ENCODE assay signal across 12 cellular contexts in the genomic region with DNA sequence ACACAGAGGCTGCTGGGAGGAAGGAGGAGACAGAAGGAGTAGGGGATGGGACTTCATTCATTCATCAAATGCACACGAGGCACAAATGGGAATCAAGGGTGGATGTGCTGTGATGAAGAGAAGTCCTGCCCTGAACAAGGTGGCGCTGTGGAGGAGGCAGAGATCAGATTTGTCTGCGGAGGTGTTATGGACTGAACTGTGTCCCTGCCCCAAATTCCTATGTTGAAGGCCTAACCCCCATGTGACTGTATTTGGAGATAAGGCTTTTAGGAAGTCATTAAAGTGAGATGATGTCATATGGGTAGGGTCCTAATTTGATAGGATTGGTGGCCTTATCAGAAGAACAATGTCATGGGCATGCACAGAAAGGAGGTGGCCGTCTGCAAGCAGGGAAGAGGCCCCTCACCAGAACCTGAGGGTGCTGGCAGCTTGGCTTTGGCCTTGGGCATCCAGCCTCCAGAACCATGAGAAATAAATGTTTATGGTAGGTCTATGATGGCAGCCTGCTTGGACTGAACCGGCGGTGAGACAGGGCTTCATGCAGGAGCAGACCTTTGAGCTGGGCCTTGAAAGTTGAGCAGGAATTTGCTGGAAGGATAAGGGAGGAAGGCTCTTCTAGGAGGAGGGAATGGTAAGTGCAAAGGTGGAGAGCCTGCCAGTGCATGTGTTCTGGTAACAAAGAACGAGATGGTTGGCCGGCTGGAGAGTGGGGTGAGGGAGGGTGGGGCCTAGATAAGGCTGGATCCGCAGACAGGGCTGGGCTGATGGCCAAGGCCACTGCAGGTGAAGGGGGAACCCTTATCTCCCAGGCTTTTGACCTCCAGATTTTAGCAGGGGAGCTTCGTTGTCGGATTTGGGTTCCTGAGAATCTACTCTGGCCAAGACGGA. TPM values are rescaled to one million over a fixed set of nuclear protein-coding genes. Genes with fewer than 3 reads are reported as not detected.
DNase-seq lines count a peak whose midpoint lies in the region; ATAC-seq and TF ChIP-seq lines count a peak whose summit lies in the region.
"Had no signal": no experiment of that assay in that cellular context is flagged by ENCODE, and none has a peak within 500 bp of the region (broad histone marks: within the 10 kb centered on the region; RNA-seq: fewer than 3 reads in every experiment).

No MANE protein-coding gene starts in this region.

- no peaks in the 10 kb centered on the region for H3K36me3 ChIP-seq in CD4-positive, CD25-positive, alpha-beta regulatory T cell (ENCODE audit: control insufficient read depth, insufficient read depth, low read length)

- no peak overlapping the region for H3K27ac ChIP-seq in CD4-positive, CD25-positive, alpha-beta regulatory T cell (ENCODE audit: insufficient read depth, low read length, poor library complexity, severe bottlenecking)
- H3K27ac ChIP-seq: testis had no signal

- no peak for TF ChIP-seq CTCF in neural crest cell (conservative IDR thresholded peaks at IDR 0.05)

- DNase-seq in CD4-positive, CD25-positive, alpha-beta regulatory T cell, result no peak
- DNase-seq in KBM-7 (peak; percentile 59), neural crest cell (ENCODE audit: low read depth, low spot score) (no peak), foreskin melanocyte (no peak), A172 (ENCODE audit: low spot score) (no peak)
- DNase-seq: NCI-H1092; stimulated activated CD4-positive, alpha-beta T cell treated with anti-CD3 and anti-CD28 coated beads, Interleukin-4, amount 100 ng/mL, for 24 hours; testis had no signal

- ATAC-seq in CD4-positive, CD25-positive, alpha-beta regulatory T cell (ENCODE audit: low read depth in 2 of 2), result no peak
- ATAC-seq in GM21529 (IDR thresholded peaks at IDR 0.05; ENCODE audit: unreplicated experiment) (no peak), esophagus mucosa (no peak)
- ATAC-seq: activated naive CD4-positive, alpha-beta T cell treated with anti-CD3 and anti-CD28 coated beads, Interleukin-2, amount 50 U/mL, for 72 hours had no signal

- peak overlapping the region in 3 of 4 donors; percentile 21 to 78 (median 39) for H3K4me3 Mint-ChIP-seq in CD4-positive, CD25-positive, alpha-beta regulatory T cell
- H3K4me3 Mint-ChIP-seq in dendritic cell treated with granulocyte-macrophage colony-stimulating factor and Interleukin-4, amounts not matched to agents 40 ng/mL and 50 ng/mL, for 4 days, result peak overlapping the region; percentile 90
- peak overlapping the region; percentile 75 for H3K4me3 Mint-ChIP-seq in neural crest cell

- no peak overlapping the region for H3K4me3 ChIP-seq in CD4-positive, CD25-positive, alpha-beta regulatory T cell (ENCODE audit: low read depth, low read length)
- H3K4me3 ChIP-seq: testis had no signal

- intact Hi-C loops in dendritic cell treated with granulocyte-macrophage colony-stimulating factor and Interleukin-4, amounts not matched to agents 40 ng/mL and 50 ng/mL, for 4 days (cut with micrococcal nuclease), result loop anchor here (5.0 kb wide), 2 partner anchors 58 to 102 kb away; no protein-coding TSS in a partner anchor

- H3K36me3 Mint-ChIP-seq in CD4-positive, CD25-positive, alpha-beta regulatory T cell, result no peaks in the 10 kb centered on the region
- H3K36me3 Mint-ChIP-seq in dendritic cell treated with granulocyte-macrophage colony-stimulating factor and Interleukin-4, amounts not matched to agents 40 ng/mL and 50 ng/mL, for 4 days (ENCODE audit: low read depth), result peaks cover 39% of the 10 kb centered on the region
- no peaks in the 10 kb centered on the region for H3K36me3 Mint-ChIP-seq in neural crest cell (ENCODE audit: low read depth)
- H3K36me3 Mint-ChIP-seq: activated naive CD4-positive, alpha-beta T cell treated with anti-CD3 and anti-CD28 coated beads, Interleukin-2, amount 50 U/mL, for 72 hours had no signal

- no peaks in the 10 kb centered on the region for H3K9me3 Mint-ChIP-seq in CD4-positive, CD25-positive, alpha-beta regulatory T cell
- peaks cover 11% of the 10 kb centered on the region for H3K9me3 Mint-ChIP-seq in dendritic cell treated with granulocyte-macrophage colony-stimulating factor and Interleukin-4, amounts not matched to agents 40 ng/mL and 50 ng/mL, for 4 days
- no peaks in the 10 kb centered on the region for H3K9me3 Mint-ChIP-seq in neural crest cell
- H3K9me3 Mint-ChIP-seq: activated naive CD4-positive, alpha-beta T cell treated with anti-CD3 and anti-CD28 coated beads, Interleukin-2, amount 50 U/mL, for 72 hours had no signal

- H3K4me1 Mint-ChIP-seq in CD4-positive, CD25-positive, alpha-beta regulatory T cell, result peaks cover 0 to 9% (median 4%) of the 10 kb centered on the region in 4 donors
- H3K4me1 Mint-ChIP-seq in dendritic cell treated with granulocyte-macrophage colony-stimulating factor and Interleukin-4, amounts not matched to agents 40 ng/mL and 50 ng/mL, for 4 days (ENCODE audit: low read depth), result peaks cover 33% of the 10 kb centered on the region
- H3K4me1 Mint-ChIP-seq in neural crest cell, result no peaks in the 10 kb centered on the region

- peaks cover 52% of the 10 kb centered on the region for H3K27me3 Mint-ChIP-seq in CD4-positive, CD25-positive, alpha-beta regulatory T cell
- H3K27me3 Mint-ChIP-seq in dendritic cell treated with granulocyte-macrophage colony-stimulating factor and Interleukin-4, amounts not matched to agents 40 ng/mL and 50 ng/mL, for 4 days, result no peaks in the 10 kb centered on the region
- H3K27me3 Mint-ChIP-seq in neural crest cell (ENCODE audit: low read depth), result peaks cover 37% of the 10 kb centered on the region

- H3K4me1 ChIP-seq in CD4-positive, CD25-positive, alpha-beta regulatory T cell (ENCODE audit: control insufficient read depth, insufficient read depth, low read length, poor library complexity, severe bottlenecking), result peaks cover 24% of the 10 kb centered on the region

- no peak overlapping the region for H3K27ac Mint-ChIP-seq in CD4-positive, CD25-positive, alpha-beta regulatory T cell
- no peak overlapping the region for H3K27ac Mint-ChIP-seq in dendritic cell treated with granulocyte-macrophage colony-stimulating factor and Interleukin-4, amounts not matched to agents 40 ng/mL and 50 ng/mL, for 4 days
- no peak overlapping the region for H3K27ac Mint-ChIP-seq in neural crest cell (ENCODE audit: unreplicated experiment)
- H3K27ac Mint-ChIP-seq: activated naive CD4-positive, alpha-beta T cell treated with anti-CD3 and anti-CD28 coated beads, Interleukin-2, amount 50 U/mL, for 72 hours had no signal

- in situ Hi-C loops in KBM-7 (cut with MboI; ENCODE audit: low pct_unique_long_range_greater_than_20kb, low sequenced_read_pairs), result no loop called here

- no peaks in the 10 kb centered on the region for H3K9me3 ChIP-seq in CD4-positive, CD25-positive, alpha-beta regulatory T cell (ENCODE audit: control insufficient read depth in 2 of 2, low read length in 2 of 2)
- H3K9me3 ChIP-seq: testis had no signal

- peaks cover 3% of the 10 kb centered on the region for H3K27me3 ChIP-seq in CD4-positive, CD25-positive, alpha-beta regulatory T cell (ENCODE audit: control insufficient read depth, insufficient read depth, low read length)
- H3K27me3 ChIP-seq: testis had no signal

RNA-seq across cellular contexts. Expression of a gene that starts 2.7 kb away (rescaled TPM):
- total RNA-seq in CD4-positive, CD25-positive, alpha-beta regulatory T cell, result 3.8 TPM
- 1 to 10 TPM in 3 of 4 donors, under 1 TPM in 1; 0.72 to 3.5 (median 1.5) TPM for polyA plus RNA-seq in CD4-positive, CD25-positive, alpha-beta regulatory T cell
- total RNA-seq in neural crest cell (1.5 and 1.7 TPM in 2 replicates), esophagus mucosa (18.3 TPM)
- 3.9 and 4.3 TPM in 2 replicates for total RNA-seq in A172 (2014; rRNA removed; shearing (Covaris generic))

Comparison
In these comparisons a context has a peak if more than half of its experiments do, and no peak if none do; other contexts are left out.
1. H3K4me3 Mint-ChIP-seq: peak in every context shown above with its lines; median percentile 90 in dendritic cell treated with granulocyte-macrophage colony-stimulating factor and Interleukin-4, amounts not matched to agents 40 ng/mL and 50 ng/mL, for 4 days; 75 in neural crest cell; 39 in CD4-positive, CD25-positive, alpha-beta regulatory T cell.